In the genomic region with DNA sequence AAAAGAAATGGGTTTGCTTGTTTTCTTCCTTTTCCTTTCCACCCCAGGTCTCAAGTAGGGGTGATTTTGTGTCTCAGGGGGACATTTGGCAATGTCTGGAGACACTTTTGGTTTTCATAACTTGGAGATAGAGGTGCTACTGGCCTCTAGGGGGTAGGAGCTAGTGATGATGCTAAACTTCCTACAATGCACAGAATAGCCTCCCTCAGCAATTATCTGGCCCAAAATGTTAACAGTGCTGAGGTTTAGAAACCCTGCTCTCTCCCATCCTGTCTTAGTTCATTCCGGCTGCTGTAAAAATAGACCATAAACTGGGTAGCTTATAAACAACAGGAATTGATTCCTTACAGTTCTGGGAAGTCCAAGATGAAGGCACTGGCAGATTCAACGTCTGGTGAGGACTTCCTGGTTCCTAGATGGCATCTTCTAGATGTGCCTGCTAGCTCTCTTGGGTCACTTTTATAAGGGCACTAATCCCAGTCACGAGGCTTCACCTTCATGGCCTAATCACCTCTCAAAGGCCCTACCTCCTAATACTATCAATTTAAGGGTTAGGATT, we compare ENCODE assay signal across 26 cellular contexts. TPM values are rescaled to one million over a fixed set of nuclear protein-coding genes. Genes with fewer than 3 reads are reported as not detected.
"Had no signal": no experiment of that assay in that cellular context is flagged by ENCODE, and none has a peak within 500 bp of the region (broad histone marks: within the 10 kb centered on the region; RNA-seq: fewer than 3 reads in every experiment).

No MANE protein-coding gene starts in this region.

- H3K4me3 Mint-ChIP-seq: activated CD4-positive, alpha-beta T cell treated with anti-CD3 and anti-CD28 coated beads, Interleukin-2, amount 10 ng/mL, durations not matched to agents 7 days and 5 days; activated CD8-positive, alpha-beta memory T cell treated with anti-CD3 and anti-CD28 coated beads, Interleukin-2, amount 10 ng/mL, durations not matched to agents 7 days and 5 days; activated CD8-positive, alpha-beta T cell treated with anti-CD3 and anti-CD28 coated beads for 36 hours; activated naive CD8-positive, alpha-beta T cell; naive thymus-derived CD4-positive, alpha-beta T cell; neural crest cell; stimulated activated naive B cell treated with anti-CD40 and anti-IgM and Interleukin-4, amounts not matched to agents 10 μg/mL and 1 μg/mL and 100 μg/mL, for 72 hours had no signal

- H3K9me3 ChIP-seq: adrenal gland, ascending aorta, colonic mucosa, heart left ventricle, testis, vagina had no signal

- H3K36me3 ChIP-seq: adrenal gland, ascending aorta, colonic mucosa, heart left ventricle, vagina, WERI-Rb-1 had no signal

- H3K4me1 ChIP-seq: adrenal gland, ascending aorta, colonic mucosa, vagina had no signal

- FAIRE-seq: TTC549 had no signal

- H3K27ac Mint-ChIP-seq: activated CD4-positive, alpha-beta T cell treated with anti-CD3 and anti-CD28 coated beads, Interleukin-2, amount 10 ng/mL, durations not matched to agents 7 days and 5 days; activated CD8-positive, alpha-beta memory T cell treated with anti-CD3 and anti-CD28 coated beads, Interleukin-2, amount 10 ng/mL, durations not matched to agents 7 days and 5 days; activated CD8-positive, alpha-beta T cell treated with anti-CD3 and anti-CD28 coated beads for 36 hours; activated naive CD8-positive, alpha-beta T cell; naive thymus-derived CD4-positive, alpha-beta T cell; stimulated activated naive B cell treated with anti-CD40 and anti-IgM and Interleukin-4, amounts not matched to agents 10 μg/mL and 1 μg/mL and 100 μg/mL, for 72 hours had no signal

- DNase-seq: activated CD4-positive, alpha-beta T cell treated with anti-CD3 and anti-CD28 coated beads, Interleukin-2, amount 10 ng/mL, durations not matched to agents 7 days and 5 days; activated CD4-positive, CD25-positive, alpha-beta regulatory T cell treated with anti-CD3 and anti-CD28 coated beads, Interleukin-2, amount 50 U/mL, for 72 hours; activated CD8-positive, alpha-beta memory T cell treated with anti-CD3 and anti-CD28 coated beads, Interleukin-2, amount 10 ng/mL, durations not matched to agents 7 days and 5 days; activated CD8-positive, alpha-beta T cell treated with anti-CD3 and anti-CD28 coated beads for 36 hours; activated gamma-delta T cell treated with Interleukin-2 at 50 U/mL for 16 hours; activated T-cell treated with anti-CD3 and anti-CD28 coated beads for 4 hours; adrenal gland; colonic mucosa; heart left ventricle; islet precursor cell; left cardiac atrium; naive thymus-derived CD4-positive, alpha-beta T cell; occipital lobe; stimulated activated CD4-positive, alpha-beta T cell treated with anti-CD3 and anti-CD28 coated beads, Interleukin-2, amount 100 ng/mL, for 48 hours; stimulated activated CD8-positive, alpha-beta memory T cell treated with anti-CD3 and anti-CD28 coated beads, Interleukin-4, amount 100 ng/mL, for 48 hours; stimulated activated naive B cell treated with anti-CD40 and anti-IgM and Interleukin-4, amounts not matched to agents 10 μg/mL and 1 μg/mL and 100 μg/mL, for 72 hours; testis; trophoblast cell; WERI-Rb-1 had no signal

- H3K36me3 Mint-ChIP-seq: activated CD8-positive, alpha-beta memory T cell treated with anti-CD3 and anti-CD28 coated beads, Interleukin-2, amount 10 ng/mL, durations not matched to agents 7 days and 5 days; activated naive CD8-positive, alpha-beta T cell; naive thymus-derived CD4-positive, alpha-beta T cell; stimulated activated naive B cell treated with anti-CD40 and anti-IgM and Interleukin-4, amounts not matched to agents 10 μg/mL and 1 μg/mL and 100 μg/mL, for 72 hours had no signal

- H3K9me3 Mint-ChIP-seq: activated CD4-positive, alpha-beta T cell treated with anti-CD3 and anti-CD28 coated beads, Interleukin-2, amount 10 ng/mL, durations not matched to agents 7 days and 5 days; activated CD8-positive, alpha-beta T cell treated with anti-CD3 and anti-CD28 coated beads for 36 hours; neural crest cell; stimulated activated naive B cell treated with anti-CD40 and anti-IgM and Interleukin-4, amounts not matched to agents 10 μg/mL and 1 μg/mL and 100 μg/mL, for 72 hours had no signal

- H3K4me1 Mint-ChIP-seq: activated CD4-positive, alpha-beta T cell treated with anti-CD3 and anti-CD28 coated beads, Interleukin-2, amount 10 ng/mL, durations not matched to agents 7 days and 5 days had no signal

- H3K27ac ChIP-seq: ascending aorta, colonic mucosa, epithelial cell of prostate, testis, vagina, WERI-Rb-1 had no signal

- ATAC-seq: activated CD8-positive, alpha-beta memory T cell treated with anti-CD3 and anti-CD28 coated beads, Interleukin-2, amount 10 ng/mL, durations not matched to agents 7 days and 5 days; activated CD8-positive, alpha-beta T cell treated with anti-CD3 and anti-CD28 coated beads for 36 hours; naive thymus-derived CD4-positive, alpha-beta T cell; stimulated activated naive B cell treated with anti-CD40 and anti-IgM and Interleukin-4, amounts not matched to agents 10 μg/mL and 1 μg/mL and 100 μg/mL, for 72 hours had no signal

- H3K27me3 ChIP-seq: adrenal gland, ascending aorta, colonic mucosa, heart left ventricle, testis, vagina had no signal

- H3K4me3 ChIP-seq: adrenal gland, ascending aorta, colonic mucosa, heart left ventricle, lung, testis, vagina had no signal

RNA-seq across cellular contexts. Expression of a gene that starts 7.4 kb away (rescaled TPM):
- total RNA-seq: ascending aorta had no signal
- polyA plus RNA-seq: naive thymus-derived CD4-positive, alpha-beta T cell had no signal
